ENCODE assay signal across 9 cellular contexts in the genomic region with DNA sequence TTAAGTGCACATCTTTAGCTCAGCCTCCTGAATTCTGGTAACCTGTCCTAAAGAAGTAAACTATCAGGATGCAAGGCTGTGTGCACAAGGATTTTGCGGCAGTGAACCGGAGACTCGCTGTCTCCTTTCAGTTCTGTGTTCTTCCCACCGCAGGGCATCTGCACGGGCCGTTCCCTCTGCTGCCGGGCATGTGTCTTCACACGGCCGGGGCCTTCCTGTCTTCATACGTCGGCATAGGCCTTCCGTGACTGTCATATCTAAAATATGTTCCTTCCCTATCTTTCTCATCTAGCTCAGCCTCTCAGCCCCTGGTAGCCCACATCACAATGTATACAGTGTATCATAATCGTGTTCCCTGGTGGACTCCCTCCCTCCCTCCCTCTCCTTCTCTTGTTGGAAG. TPM values are rescaled to one million over a fixed set of nuclear protein-coding genes. Genes with fewer than 3 reads are reported as not detected.
DNase-seq lines count a peak whose midpoint lies in the region; ATAC-seq and TF ChIP-seq lines count a peak whose summit lies in the region.
"Had no signal": no experiment of that assay in that cellular context is flagged by ENCODE, and none has a peak within 500 bp of the region (broad histone marks: within the 10 kb centered on the region; RNA-seq: fewer than 3 reads in every experiment).

No MANE protein-coding gene starts in this region.

- 61 to 81% methylated on average over 13 of the region's 13 CpGs for WGBS in transverse colon (ENCODE audit: low coverage in 1 of 2), 2 donors

- peaks cover 10% of the 10 kb centered on the region for H3K27me3 Mint-ChIP-seq in activated T-cell treated with anti-CD3 and anti-CD28 coated beads, Interleukin-2, amount 50 U/mL, for 4 hours (ENCODE audit: low read depth)
- H3K27me3 Mint-ChIP-seq in T-helper 2 cell treated with Interferon-gamma antibody and Interleukin-4, amounts not matched to agents 5 μg/mL and 100 μg/mL, for 36 hours (ENCODE audit: low read depth): no peaks in the 10 kb centered on the region
- peaks cover 2 to 5% (median 3%) of the 10 kb centered on the region in 3 donors for H3K27me3 Mint-ChIP-seq in immature natural killer cell (ENCODE audit: low read depth in 3 of 3)

- H3K4me1 Mint-ChIP-seq in activated T-cell treated with anti-CD3 and anti-CD28 coated beads, Interleukin-2, amount 50 U/mL, for 4 hours (ENCODE audit: low read depth): peaks cover 24% of the 10 kb centered on the region
- peaks cover 21% of the 10 kb centered on the region for H3K4me1 Mint-ChIP-seq in T-helper 2 cell treated with Interferon-gamma antibody and Interleukin-4, amounts not matched to agents 5 μg/mL and 100 μg/mL, for 36 hours (ENCODE audit: low read depth)
- peaks cover 35 to 39% of the 10 kb centered on the region in 2 donors for H3K4me1 Mint-ChIP-seq in immature natural killer cell

- no peak for DNase-seq in activated T-cell treated with anti-CD3 and anti-CD28 coated beads, Interleukin-2, amount 50 U/mL, for 4 hours
- DNase-seq in activated T-cell treated with anti-CD3 and anti-CD28 coated beads, Interleukin-2, amount 50 U/mL, for 1 hour: no peak
- peak; percentile 39 for DNase-seq in T-helper 2 cell treated with Interferon-gamma antibody and Interleukin-4, amounts not matched to agents 5 μg/mL and 100 μg/mL, for 36 hours (ENCODE audit: low spot score)
- DNase-seq in immature natural killer cell (peak in 2 of 3 donors; percentile 25 to 31), transverse colon (peak; percentile 52), OCI-M1 (lab: John Stamatoyannopoulos, UW) (no peak), NCI-H82 (lab: John Stamatoyannopoulos, UW) (no peak)
- DNase-seq: stimulated activated CD4-positive, alpha-beta T cell treated with anti-CD3 and anti-CD28 coated beads, Interleukin-2, amount 100 ng/mL, for 48 hours had no signal

- H3K36me3 ChIP-seq in transverse colon: no peaks in the 10 kb centered on the region

- H3K9me3 ChIP-seq in transverse colon: no peaks in the 10 kb centered on the region

- ATAC-seq in activated T-cell treated with anti-CD3 and anti-CD28 coated beads, Interleukin-2, amount 50 U/mL, for 4 hours: peak; percentile 26 to 35
- ATAC-seq in GM19463 (IDR thresholded peaks at IDR 0.05; ENCODE audit: unreplicated experiment): no peak

- H3K4me3 ChIP-seq in transverse colon: no peak overlapping the region

- TF ChIP-seq EP300 in transverse colon (IDR thresholded peaks at IDR 0.05; ENCODE audit: low read depth): peak; percentile 30

- peak overlapping the region; percentile 34 for H3K27ac Mint-ChIP-seq in T-helper 2 cell treated with Interferon-gamma antibody and Interleukin-4, amounts not matched to agents 5 μg/mL and 100 μg/mL, for 36 hours
- H3K27ac Mint-ChIP-seq in immature natural killer cell: peak overlapping the region in 5 of 6 donors; percentile 10 to 78 (median 56)

- intact Hi-C loops in transverse colon (cut with DNase I; ENCODE audit: low total_unique reads): no loop called here

- no peak for TF ChIP-seq POLR2A in transverse colon (IDR thresholded peaks at IDR 0.05)

- no peaks in the 10 kb centered on the region for H3K27me3 ChIP-seq in transverse colon

- H3K9me3 Mint-ChIP-seq in activated T-cell treated with anti-CD3 and anti-CD28 coated beads, Interleukin-2, amount 50 U/mL, for 4 hours: no peaks in the 10 kb centered on the region
- H3K9me3 Mint-ChIP-seq in T-helper 2 cell treated with Interferon-gamma antibody and Interleukin-4, amounts not matched to agents 5 μg/mL and 100 μg/mL, for 36 hours: no peaks in the 10 kb centered on the region
- no peaks in the 10 kb centered on the region for H3K9me3 Mint-ChIP-seq in immature natural killer cell

- peak overlapping the region; percentile 35 to 53 (median 46) for H3K27ac ChIP-seq in transverse colon

- no peak for TF ChIP-seq CTCF in transverse colon (IDR thresholded peaks at IDR 0.05)

- no peak overlapping the region for H3K4me3 Mint-ChIP-seq in activated T-cell treated with anti-CD3 and anti-CD28 coated beads, Interleukin-2, amount 50 U/mL, for 4 hours
- peak overlapping the region; percentile 42 for H3K4me3 Mint-ChIP-seq in T-helper 2 cell treated with Interferon-gamma antibody and Interleukin-4, amounts not matched to agents 5 μg/mL and 100 μg/mL, for 36 hours
- H3K4me3 Mint-ChIP-seq in immature natural killer cell: peak overlapping the region; percentile 23 to 77 (median 67)

- in situ Hi-C loops in transverse colon (cut with MboI; ENCODE audit: low pct_ligation_motif_present in 1 of 4, low pct_unique_long_range_greater_than_20kb in 1 of 4, low sequenced_read_pairs in 3 of 4): no loop called here

- H3K4me1 ChIP-seq in transverse colon: peaks cover 0 to 28% (median 2%) of the 10 kb centered on the region in 4 donors

- no peaks in the 10 kb centered on the region for H3K36me3 Mint-ChIP-seq in activated T-cell treated with anti-CD3 and anti-CD28 coated beads, Interleukin-2, amount 50 U/mL, for 4 hours (ENCODE audit: insufficient read depth)
- H3K36me3 Mint-ChIP-seq in T-helper 2 cell treated with Interferon-gamma antibody and Interleukin-4, amounts not matched to agents 5 μg/mL and 100 μg/mL, for 36 hours (ENCODE audit: low read depth): no peaks in the 10 kb centered on the region
- H3K36me3 Mint-ChIP-seq in immature natural killer cell: no peaks in the 10 kb centered on the region

RNA-seq across cellular contexts. Expression of gene PALD1, which starts 16.4 kb away (rescaled TPM):
- 1 to 10 TPM in 2 of 3 donors, under 1 TPM in 1; 0.90 to 2.6 (median 1.3) TPM for total RNA-seq in activated T-cell treated with anti-CD3 and anti-CD28 coated beads, Interleukin-2, amount 50 U/mL, for 4 hours
- 1 to 10 TPM in 1 of 3 donors, under 1 TPM in 2; 0.12 to 2.2 (median 0.14) TPM for polyA plus RNA-seq in immature natural killer cell
- total RNA-seq in transverse colon: 1 to 10 TPM; 1.4 to 5.2 (median 4.0) TPM

RNA-seq across cellular contexts. Expression of gene NODAL, which starts 53.5 kb away (rescaled TPM):
- total RNA-seq in activated T-cell treated with anti-CD3 and anti-CD28 coated beads, Interleukin-2, amount 50 U/mL, for 4 hours: not detected
- polyA plus RNA-seq in immature natural killer cell: not detected
- total RNA-seq in transverse colon: not detected

Comparison
In these comparisons a context has a peak if more than half of its experiments do, and no peak if none do; other contexts are left out.
1. DNase-seq: peak in T-helper 2 cell treated with Interferon-gamma antibody and Interleukin-4, amounts not matched to agents 5 μg/mL and 100 μg/mL, for 36 hours (single experiment), immature natural killer cell (2 of 3) and transverse colon (single experiment); none in activated T-cell treated with anti-CD3 and anti-CD28 coated beads, Interleukin-2, amount 50 U/mL, for 4 hours (single experiment), activated T-cell treated with anti-CD3 and anti-CD28 coated beads, Interleukin-2, amount 50 U/mL, for 1 hour (single experiment), OCI-M1 (single experiment) and NCI-H82 (single experiment).